In the genomic region with DNA sequence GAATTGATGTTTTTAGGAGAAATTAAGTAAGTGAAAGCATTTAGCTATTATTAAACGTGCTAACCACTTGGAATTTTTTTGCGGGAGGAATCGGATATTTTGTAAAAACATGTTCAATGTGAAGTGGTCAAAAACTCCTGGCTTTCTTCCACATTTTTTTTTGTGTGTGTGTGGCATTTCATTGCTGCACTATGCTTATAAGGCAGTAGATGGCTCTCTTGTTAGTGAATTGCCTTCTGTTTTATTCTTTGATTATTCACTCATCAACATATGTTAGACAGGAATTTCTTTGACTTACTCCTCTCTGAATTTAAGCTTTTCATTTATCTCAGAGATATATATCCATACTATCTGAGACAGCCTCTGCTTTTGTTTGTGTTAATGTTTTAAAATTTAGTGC, we compare ENCODE assay signal across 8 cellular contexts.
DNase-seq lines count a peak whose midpoint lies in the region; ATAC-seq and TF ChIP-seq lines count a peak whose summit lies in the region.
"Had no signal": no experiment of that assay in that cellular context is flagged by ENCODE, and none has a peak within 500 bp of the region (broad histone marks: within the 10 kb centered on the region; RNA-seq: fewer than 3 reads in every experiment).

No MANE protein-coding gene starts in this region.

- H3K27me3 ChIP-seq in GM23338 (ENCODE audit: insufficient read depth) (no peaks in the 10 kb centered on the region), PC-9 (ENCODE audit: insufficient read depth, low read depth) (no peaks in the 10 kb centered on the region), skeletal muscle satellite cell (ENCODE audit: control insufficient read depth, insufficient read depth, low read length) (no peaks in the 10 kb centered on the region)

- no peaks in the 10 kb centered on the region for H4K20me1 ChIP-seq in GM23338 (replicated peaks; ENCODE audit: insufficient read depth)
- H4K20me1 ChIP-seq in PC-9 (ENCODE audit: insufficient read depth), result no peaks in the 10 kb centered on the region

- CTCF ChIA-PET in PC-9 (lab: Charles Lee), result interaction anchor here (0.6 to 0.8 kb wide), 3 partner anchors 17 to 481 kb away, joined by 4 to 6 read pairs (median 5); no protein-coding TSS in a partner anchor

- peak; percentile 43 for DNase-seq in GM23338 (ENCODE audit: low spot score)
- DNase-seq in PC-9, result peak in 1 of 2 experiments; percentile 42
- peak; percentile 63 for DNase-seq in fibroblast of gingiva (ENCODE audit: low read depth)
- DNase-seq in stimulated activated naive CD8-positive, alpha-beta T cell treated with anti-CD3 and anti-CD28 coated beads, Interleukin-15, amount 100 ng/mL, for 72 hours, result no peak
- no peak for DNase-seq in anterior cingulate cortex (lab: John Stamatoyannopoulos, UW)

- H3K27me3 Mint-ChIP-seq in GM23338 (ENCODE audit: insufficient read depth, low read depth, poor library complexity), result peaks cover 2% of the 10 kb centered on the region
- no peaks in the 10 kb centered on the region for H3K27me3 Mint-ChIP-seq in stimulated activated naive CD8-positive, alpha-beta T cell treated with anti-CD3 and anti-CD28 coated beads, Interleukin-15, amount 100 ng/mL, for 72 hours
- H3K27me3 Mint-ChIP-seq: memory B cell had no signal

- no TSS peak for BruUV-seq in PC-9 (replicated peaks; lab: Mats Ljungman, UMichigan)

- H3K27ac Mint-ChIP-seq in GM23338, result peak overlapping the region; percentile 66
- H3K27ac Mint-ChIP-seq in stimulated activated naive CD8-positive, alpha-beta T cell treated with anti-CD3 and anti-CD28 coated beads, Interleukin-15, amount 100 ng/mL, for 72 hours, result no peak overlapping the region

- H3K79me2 ChIP-seq in GM23338 (replicated peaks; ENCODE audit: insufficient read depth) (no peaks in the 10 kb centered on the region), PC-9 (ENCODE audit: low read depth) (no peaks in the 10 kb centered on the region)

- H3K4me1 Mint-ChIP-seq in GM23338, result peaks cover 20% of the 10 kb centered on the region
- no peaks in the 10 kb centered on the region for H3K4me1 Mint-ChIP-seq in stimulated activated naive CD8-positive, alpha-beta T cell treated with anti-CD3 and anti-CD28 coated beads, Interleukin-15, amount 100 ng/mL, for 72 hours

- H3K9me3 Mint-ChIP-seq in GM23338, result no peaks in the 10 kb centered on the region
- H3K9me3 Mint-ChIP-seq in stimulated activated naive CD8-positive, alpha-beta T cell treated with anti-CD3 and anti-CD28 coated beads, Interleukin-15, amount 100 ng/mL, for 72 hours, result no peaks in the 10 kb centered on the region

- ATAC-seq in GM23338, result peak; percentile 65
- no peak for ATAC-seq in stimulated activated naive CD8-positive, alpha-beta T cell treated with anti-CD3 and anti-CD28 coated beads, Interleukin-15, amount 100 ng/mL, for 72 hours
- no peak for ATAC-seq in HG02623 (IDR thresholded peaks at IDR 0.05; ENCODE audit: unreplicated experiment)

- TF ChIP-seq CTCF in GM23338 (conservative IDR thresholded peaks at IDR 0.05; ENCODE audit: low read depth in 2 of 2) (peak; percentile 46), PC-9 (conservative IDR thresholded peaks at IDR 0.05) (peak; percentile 58)

- H3K36me3 ChIP-seq in GM23338 (ENCODE audit: insufficient read depth) (no peaks in the 10 kb centered on the region), PC-9 (ENCODE audit: low read depth) (peaks cover 8% of the 10 kb centered on the region; the same call in 1 of the 2 replicates), skeletal muscle satellite cell (ENCODE audit: insufficient read depth, low read length) (peaks cover 12% of the 10 kb centered on the region)

- no peak overlapping the region for H3K27ac ChIP-seq in GM23338 (ENCODE audit: low read depth)
- no peak overlapping the region for H3K27ac ChIP-seq in PC-9

- H3K4me2 ChIP-seq in GM23338, result peak overlapping the region; percentile 24
- H3K4me2 ChIP-seq in PC-9, result no peak overlapping the region
- H3K4me2 ChIP-seq in skeletal muscle satellite cell (ENCODE audit: low read length), result peak overlapping the region; percentile 26

- H3K4me3 ChIP-seq in GM23338 (no peak overlapping the region), PC-9 (no peak overlapping the region), skeletal muscle satellite cell (ENCODE audit: low read length) (no peak overlapping the region)

- no peaks in the 10 kb centered on the region for H3F3A ChIP-seq in GM23338 (replicated peaks; ENCODE audit: low read depth)
- peaks cover 27% of the 10 kb centered on the region for H3F3A ChIP-seq in PC-9 (ENCODE audit: insufficient read depth, low read depth)

- no peaks in the 10 kb centered on the region for H3K9me3 ChIP-seq in PC-9 (ENCODE audit: insufficient read depth, low read depth)
- H3K9me3 ChIP-seq in skeletal muscle satellite cell (replicated peaks; ENCODE audit: low read length), result no peaks in the 10 kb centered on the region

- intact Hi-C loops in PC-9 (cut with micrococcal nuclease; ENCODE audit: unreplicated experiment), result no loop called here

- H3K4me1 ChIP-seq in GM23338 (ENCODE audit: insufficient read depth) (peaks cover 22% of the 10 kb centered on the region; the same call in 1 of the 2 replicates), PC-9 (replicated peaks; ENCODE audit: insufficient read depth) (peaks cover 32% of the 10 kb centered on the region), skeletal muscle satellite cell (ENCODE audit: control insufficient read depth, insufficient read depth, low read length) (peaks cover 59% of the 10 kb centered on the region)

- H3K36me3 Mint-ChIP-seq in GM23338 (ENCODE audit: low read depth), result peaks cover 10% of the 10 kb centered on the region; the same call in 2 of the 3 replicates

- H2AFZ ChIP-seq in GM23338 (no peak overlapping the region), PC-9 (no peak overlapping the region)

- POLR2A ChIA-PET in PC-9 (lab: Charles Lee; ENCODE audit: unreplicated experiment), result interaction anchor here (1.0 kb wide), 1 partner anchor 71 kb away, joined by 7 read pairs; the partner anchor contains the start of gene DERA

- H3K9me2 ChIP-seq in GM23338 (ENCODE audit: insufficient read depth), result no peaks in the 10 kb centered on the region
- H3K9me2 ChIP-seq in PC-9 (ENCODE audit: insufficient read depth), result no peaks in the 10 kb centered on the region

- H3K9ac ChIP-seq in skeletal muscle satellite cell (ENCODE audit: low read depth, low read length), result peak overlapping the region; percentile 43

- H3K4me3 Mint-ChIP-seq in GM23338, result no peak overlapping the region
- H3K4me3 Mint-ChIP-seq in stimulated activated naive CD8-positive, alpha-beta T cell treated with anti-CD3 and anti-CD28 coated beads, Interleukin-15, amount 100 ng/mL, for 72 hours, result no peak overlapping the region
- H3K4me3 Mint-ChIP-seq: memory B cell had no signal

TF ChIP-seq in GM23338, 12 proteins besides CTCF, POLR2A, EP300 and RAD21 (continues in another document):
- TF ChIP-seq, protein P1, sequence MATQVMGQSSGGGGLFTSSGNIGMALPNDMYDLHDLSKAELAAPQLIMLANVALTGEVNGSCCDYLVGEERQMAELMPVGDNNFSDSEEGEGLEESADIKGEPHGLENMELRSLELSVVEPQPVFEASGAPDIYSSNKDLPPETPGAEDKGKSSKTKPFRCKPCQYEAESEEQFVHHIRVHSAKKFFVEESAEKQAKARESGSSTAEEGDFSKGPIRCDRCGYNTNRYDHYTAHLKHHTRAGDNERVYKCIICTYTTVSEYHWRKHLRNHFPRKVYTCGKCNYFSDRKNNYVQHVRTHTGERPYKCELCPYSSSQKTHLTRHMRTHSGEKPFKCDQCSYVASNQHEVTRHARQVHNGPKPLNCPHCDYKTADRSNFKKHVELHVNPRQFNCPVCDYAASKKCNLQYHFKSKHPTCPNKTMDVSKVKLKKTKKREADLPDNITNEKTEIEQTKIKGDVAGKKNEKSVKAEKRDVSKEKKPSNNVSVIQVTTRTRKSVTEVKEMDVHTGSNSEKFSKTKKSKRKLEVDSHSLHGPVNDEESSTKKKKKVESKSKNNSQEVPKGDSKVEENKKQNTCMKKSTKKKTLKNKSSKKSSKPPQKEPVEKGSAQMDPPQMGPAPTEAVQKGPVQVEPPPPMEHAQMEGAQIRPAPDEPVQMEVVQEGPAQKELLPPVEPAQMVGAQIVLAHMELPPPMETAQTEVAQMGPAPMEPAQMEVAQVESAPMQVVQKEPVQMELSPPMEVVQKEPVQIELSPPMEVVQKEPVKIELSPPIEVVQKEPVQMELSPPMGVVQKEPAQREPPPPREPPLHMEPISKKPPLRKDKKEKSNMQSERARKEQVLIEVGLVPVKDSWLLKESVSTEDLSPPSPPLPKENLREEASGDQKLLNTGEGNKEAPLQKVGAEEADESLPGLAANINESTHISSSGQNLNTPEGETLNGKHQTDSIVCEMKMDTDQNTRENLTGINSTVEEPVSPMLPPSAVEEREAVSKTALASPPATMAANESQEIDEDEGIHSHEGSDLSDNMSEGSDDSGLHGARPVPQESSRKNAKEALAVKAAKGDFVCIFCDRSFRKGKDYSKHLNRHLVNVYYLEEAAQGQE (IDR thresholded peaks at IDR 0.05; ENCODE audit: unreplicated experiment), result no peak
- TF ChIP-seq JUNB (IDR thresholded peaks at IDR 0.05; ENCODE audit: unreplicated experiment) (no peak), STAT1 (IDR thresholded peaks at IDR 0.05; ENCODE audit: unreplicated experiment) (no peak), ZNF331 (CRISPR knock-in tag; IDR thresholded peaks at IDR 0.05; ENCODE audit: low read depth) (no peak), EZH2 (IDR thresholded peaks at IDR 0.05; ENCODE audit: low read depth, unreplicated experiment) (no peak), NANOG (IDR thresholded peaks at IDR 0.05; ENCODE audit: borderline replicate concordance) (no peak)

Comparison
In these comparisons a context has a peak if more than half of its experiments do, and no peak if none do; other contexts are left out.
1. DNase-seq: peak in GM23338 (single experiment) and fibroblast of gingiva (single experiment); none in stimulated activated naive CD8-positive, alpha-beta T cell treated with anti-CD3 and anti-CD28 coated beads, Interleukin-15, amount 100 ng/mL, for 72 hours (0 of 2) and anterior cingulate cortex (0 of 58).